In the genomic region with DNA sequence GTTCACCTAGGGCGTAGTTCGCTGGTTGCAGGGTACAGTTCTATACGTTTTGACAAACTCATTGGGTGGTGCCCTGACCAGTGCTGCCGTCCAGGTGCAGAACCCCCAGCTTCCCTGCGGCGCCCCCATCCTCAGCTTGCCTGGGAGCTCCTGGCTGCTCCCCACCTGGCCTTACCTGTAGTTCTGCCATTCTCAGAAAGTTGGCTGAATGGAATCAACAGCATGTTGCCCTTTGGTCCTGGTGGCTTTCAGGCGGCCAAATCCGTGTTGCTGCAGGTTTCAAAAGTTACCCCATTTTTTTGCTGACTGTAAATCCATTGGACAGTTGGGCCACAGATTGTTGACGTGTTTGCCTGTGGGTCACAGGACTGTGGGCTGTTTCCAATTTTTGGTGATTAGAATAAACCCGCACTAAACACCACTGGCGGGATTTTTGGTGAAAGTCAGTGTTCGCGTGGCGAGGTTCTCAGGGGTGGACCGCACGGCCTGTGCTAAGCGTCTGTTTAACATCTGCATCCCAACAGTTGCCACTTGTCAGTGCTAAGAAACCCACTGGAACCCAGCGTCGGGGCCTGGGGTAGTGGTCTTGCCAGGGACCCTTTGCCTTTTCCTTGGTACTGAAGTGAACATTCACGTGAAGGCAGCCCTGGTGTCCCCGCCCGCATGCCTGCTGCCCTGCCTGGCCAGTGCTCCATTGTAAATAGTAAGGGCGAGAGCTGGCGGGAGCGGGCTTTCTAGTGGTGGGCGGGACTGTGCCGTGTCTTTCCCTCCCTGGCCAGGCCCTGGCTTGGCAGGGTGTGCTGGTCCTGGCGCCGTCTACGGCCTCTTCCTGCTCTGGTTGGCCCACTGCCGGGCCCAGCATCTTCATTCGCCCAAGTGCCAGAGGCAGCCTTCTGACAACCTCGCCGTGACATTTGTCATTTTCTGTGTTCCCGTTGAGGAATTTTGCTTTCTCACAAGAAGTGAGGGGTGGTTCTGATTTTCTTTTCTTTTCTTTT, we compare ENCODE assay signal across 8 cellular contexts. TPM values are rescaled to one million over a fixed set of nuclear protein-coding genes. Genes with fewer than 3 reads are reported as not detected.
A peak's percentile ranks its signal among the peaks of the same experiment; 100 is the strongest.
DNase-seq lines count a peak whose midpoint lies in the region; ATAC-seq, FAIRE-seq and TF ChIP-seq lines count a peak whose summit lies in the region.

No MANE protein-coding gene starts in this region.

- H3K4me3 Mint-ChIP-seq in central memory CD8-positive, alpha-beta T cell, result peak overlapping the region; percentile 88
- H3K4me3 Mint-ChIP-seq in mesothelial cell of epicardium, result peak overlapping the region; percentile 41

- FAIRE-seq in HTR-8/SVneo (lab: Jason Lieb, UNC), result no peak

- H3K4me1 Mint-ChIP-seq in central memory CD8-positive, alpha-beta T cell, result peaks cover 38% of the 10 kb centered on the region
- H3K4me1 Mint-ChIP-seq in mesothelial cell of epicardium, result peaks cover 46% of the 10 kb centered on the region

- DNase-seq in Daoy (ENCODE audit: low read depth) (peak; percentile 82), NCI-H446 (lab: John Stamatoyannopoulos, UW) (peak; percentile 79 to 88), mesothelial cell of epicardium (ENCODE audit: low spot score in 2 of 2, unreplicated experiment in 2 of 2) (no peak), HTR-8/SVneo (ENCODE audit: insufficient read length, low spot score) (no peak), NCI-H69 (lab: John Stamatoyannopoulos, UW) (no peak)
- no peak for DNase-seq in central memory CD8-positive, alpha-beta T cell (ENCODE audit: low spot score in 2 of 2)

- no peak for TF ChIP-seq CTCF in mesothelial cell of epicardium (IDR thresholded peaks at IDR 0.05; ENCODE audit: unreplicated experiment)

- peaks cover 8% of the 10 kb centered on the region for H3K36me3 Mint-ChIP-seq in central memory CD8-positive, alpha-beta T cell (ENCODE audit: insufficient read depth)
- no peaks in the 10 kb centered on the region for H3K36me3 Mint-ChIP-seq in mesothelial cell of epicardium

- no peak overlapping the region for H3K27ac Mint-ChIP-seq in central memory CD8-positive, alpha-beta T cell (ENCODE audit: low read depth)
- peak overlapping the region; percentile 91 for H3K27ac Mint-ChIP-seq in mesothelial cell of epicardium

- H3K27me3 Mint-ChIP-seq in central memory CD8-positive, alpha-beta T cell, result no peaks in the 10 kb centered on the region
- no peaks in the 10 kb centered on the region for H3K27me3 Mint-ChIP-seq in mesothelial cell of epicardium (ENCODE audit: low read depth)

- no peaks in the 10 kb centered on the region for H3K9me3 Mint-ChIP-seq in central memory CD8-positive, alpha-beta T cell
- H3K9me3 Mint-ChIP-seq in mesothelial cell of epicardium, result no peaks in the 10 kb centered on the region

- no peak for ATAC-seq in central memory CD8-positive, alpha-beta T cell (replicated peaks; ENCODE audit: extremely low read depth, poor library complexity, severe bottlenecking)
- ATAC-seq in GM18907 (IDR thresholded peaks at IDR 0.05; ENCODE audit: unreplicated experiment) (no peak), HG03135 (IDR thresholded peaks at IDR 0.05; ENCODE audit: unreplicated experiment) (no peak)

RNA-seq across cellular contexts. Expression of a gene that starts 3.3 kb away (rescaled TPM):
- 5.0 and 10.8 TPM in 2 replicates for total RNA-seq in Daoy (2014; rRNA removed; shearing (Covaris generic))
- 54.1 to 59.1 TPM (median 58.2 TPM) in 3 replicates for total RNA-seq in mesothelial cell of epicardium

RNA-seq across cellular contexts. Expression of a gene that starts 15.7 kb away (rescaled TPM):
- 79.0 and 93.3 TPM in 2 replicates for total RNA-seq in Daoy (2014; rRNA removed; shearing (Covaris generic))
- total RNA-seq in mesothelial cell of epicardium, result 107 to 116 TPM (median 115 TPM) in 3 replicates

Comparison
In these comparisons a context has a peak if more than half of its experiments do, and no peak if none do; other contexts are left out.
1. DNase-seq: peak in Daoy (single experiment) and NCI-H446 (2 of 2); none in central memory CD8-positive, alpha-beta T cell (0 of 2), mesothelial cell of epicardium (0 of 2), HTR-8/SVneo (single experiment) and NCI-H69 (single experiment).